In genomic region chr6:1771324-1771723, GRCh38 we compare ENCODE assay signal across 10 cellular contexts.
A peak's percentile ranks its signal among the peaks of the same experiment; 100 is the strongest.
DNase-seq lines count a peak whose midpoint lies in the region; ATAC-seq and TF ChIP-seq lines count a peak whose summit lies in the region.
"Had no signal": no experiment of that assay in that cellular context is flagged by ENCODE, and none has a peak within 500 bp of the region (broad histone marks: within the 10 kb centered on the region; RNA-seq: fewer than 3 reads in every experiment).

No MANE protein-coding gene starts in this region.

- H3K36me3 ChIP-seq in ascending aorta (no peaks in the 10 kb centered on the region), BE2C (no peaks in the 10 kb centered on the region)

- intact Hi-C loops in ascending aorta (cut with DNase I) = no loop called here
- intact Hi-C loops in Right ventricle myocardium inferior (cut with DNase I) = no loop called here

- peaks cover 67% of the 10 kb centered on the region for H3K4me1 Mint-ChIP-seq in activated naive CD4-positive, alpha-beta T cell treated with anti-CD3 and anti-CD28 coated beads, Interleukin-2, amount 50 U/mL, for 24 hours

- no peaks in the 10 kb centered on the region for H3K27me3 ChIP-seq in ascending aorta
- H3K27me3 ChIP-seq in BE2C = no peaks in the 10 kb centered on the region

- H3K4me1 ChIP-seq in ascending aorta (peaks cover 0 to 14% of the 10 kb centered on the region in 2 donors), BE2C (peaks cover 8% of the 10 kb centered on the region)

- H3K9me3 Mint-ChIP-seq in activated naive CD4-positive, alpha-beta T cell treated with anti-CD3 and anti-CD28 coated beads, Interleukin-2, amount 50 U/mL, for 24 hours = no peaks in the 10 kb centered on the region

- H3K27me3 Mint-ChIP-seq in activated naive CD4-positive, alpha-beta T cell treated with anti-CD3 and anti-CD28 coated beads, Interleukin-2, amount 50 U/mL, for 24 hours = no peaks in the 10 kb centered on the region

- H3K4me3 ChIP-seq in ascending aorta = no peak overlapping the region
- no peak overlapping the region for H3K4me3 ChIP-seq in BE2C (ENCODE audit: low read depth, low read length)

- ATAC-seq in HG03025 (IDR thresholded peaks at IDR 0.05; ENCODE audit: low FRiP score, unreplicated experiment) (no peak), Right ventricle myocardium inferior (no peak)
- ATAC-seq: HCT116 had no signal

- H3K27ac Mint-ChIP-seq in activated naive CD4-positive, alpha-beta T cell treated with anti-CD3 and anti-CD28 coated beads, Interleukin-2, amount 50 U/mL, for 24 hours = peak overlapping the region; percentile 85

- no peak overlapping the region for H3K27ac ChIP-seq in ascending aorta

- peak overlapping the region; percentile 34 for H3K4me3 Mint-ChIP-seq in activated naive CD4-positive, alpha-beta T cell treated with anti-CD3 and anti-CD28 coated beads, Interleukin-2, amount 50 U/mL, for 24 hours

- H3K9me3 ChIP-seq in ascending aorta = no peaks in the 10 kb centered on the region
- no peaks in the 10 kb centered on the region for H3K9me3 ChIP-seq in BE2C

- peaks cover 5% of the 10 kb centered on the region for H3K36me3 Mint-ChIP-seq in activated naive CD4-positive, alpha-beta T cell treated with anti-CD3 and anti-CD28 coated beads, Interleukin-2, amount 50 U/mL, for 24 hours

- DNase-seq in HS-5 (ENCODE audit: low read depth) (peak; percentile 30), NCI-H345 (lab: John Stamatoyannopoulos, UW) (peak; percentile 79), ascending aorta (ENCODE audit: low spot score in 2 of 2) (no peak), Right ventricle myocardium inferior (ENCODE audit: missing footprints) (no peak), BE2C (no peak)
- DNase-seq in stimulated activated CD4-positive, alpha-beta T cell treated with anti-CD3 and anti-CD28 coated beads, Interleukin-15, amount 100 ng/mL, for 24 hours = peak; percentile 46
- DNase-seq: cortex of kidney had no signal

- no peak for TF ChIP-seq CTCF in ascending aorta (IDR thresholded peaks at IDR 0.05)
- TF ChIP-seq CTCF in BE2C (IDR thresholded peaks at IDR 0.05; ENCODE audit: low read depth, low read length) = no peak

Comparison
In these comparisons a context has a peak if more than half of its experiments do, and no peak if none do; other contexts are left out.
1. DNase-seq: peak in HS-5 (single experiment), NCI-H345 (single experiment) and stimulated activated CD4-positive, alpha-beta T cell treated with anti-CD3 and anti-CD28 coated beads, Interleukin-15, amount 100 ng/mL, for 24 hours (single experiment); none in ascending aorta (0 of 2), Right ventricle myocardium inferior (single experiment) and BE2C (single experiment).